ENCODE assay signal across 11 cellular contexts in the genomic region with DNA sequence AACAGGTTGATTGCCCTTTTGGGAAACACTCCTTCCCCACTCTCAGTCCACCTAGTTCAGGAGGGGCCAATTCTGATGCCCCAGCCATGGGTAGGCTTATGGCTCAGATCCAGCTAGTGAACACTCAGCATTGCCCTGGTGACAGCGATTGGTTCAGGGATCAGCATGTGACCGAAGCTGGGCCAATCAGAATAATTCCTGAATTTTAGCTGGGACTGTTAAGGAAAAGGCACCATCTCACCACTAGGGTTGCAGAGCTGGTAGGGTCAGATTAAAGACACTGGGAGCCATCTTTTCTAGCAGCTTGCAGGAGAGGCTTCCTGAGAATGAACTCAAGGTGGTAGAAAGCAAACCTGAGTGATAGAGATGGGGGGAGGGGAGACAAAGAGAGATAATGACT. TPM values are rescaled to one million over a fixed set of nuclear protein-coding genes. Genes with fewer than 3 reads are reported as not detected.
DNase-seq lines count a peak whose midpoint lies in the region; ATAC-seq and TF ChIP-seq lines count a peak whose summit lies in the region.
"Had no signal": no experiment of that assay in that cellular context is flagged by ENCODE, and none has a peak within 500 bp of the region (broad histone marks: within the 10 kb centered on the region; RNA-seq: fewer than 3 reads in every experiment).

No MANE protein-coding gene starts in this region.

- ATAC-seq in GM21737 (IDR thresholded peaks at IDR 0.05; ENCODE audit: unreplicated experiment) (no peak), T-cell (replicated peaks in 1 of 4) (no peak)
- ATAC-seq in naive thymus-derived CD8-positive, alpha-beta T cell = no peak

- POLR2A ChIA-PET in T-cell (lab: Charles Lee) = no interaction called here
- POLR2A ChIA-PET in naive thymus-derived CD8-positive, alpha-beta T cell (lab: Charles Lee) = no interaction called here

- no peak overlapping the region for H3K27ac Mint-ChIP-seq in T-cell
- H3K27ac Mint-ChIP-seq in naive thymus-derived CD8-positive, alpha-beta T cell = no peak overlapping the region

- peaks cover 0 to 4% (median 0%) of the 10 kb centered on the region in 3 donors for H3K9me3 Mint-ChIP-seq in T-cell
- H3K9me3 Mint-ChIP-seq in naive thymus-derived CD8-positive, alpha-beta T cell = no peaks in the 10 kb centered on the region

- no peaks in the 10 kb centered on the region for H3K4me1 Mint-ChIP-seq in T-cell
- no peaks in the 10 kb centered on the region for H3K4me1 Mint-ChIP-seq in naive thymus-derived CD8-positive, alpha-beta T cell

- H3K4me3 Mint-ChIP-seq in T-cell = no peak overlapping the region
- no peak overlapping the region for H3K4me3 Mint-ChIP-seq in naive thymus-derived CD8-positive, alpha-beta T cell

- H3K4me3 ChIP-seq in WI38 (ENCODE audit: low read depth, low read length) = no peak overlapping the region
- H3K4me3 ChIP-seq in kidney epithelial cell (ENCODE audit: low read depth, low read length) = no peak overlapping the region

- peaks cover 5% of the 10 kb centered on the region for H3K27me3 ChIP-seq in kidney epithelial cell (ENCODE audit: control insufficient read depth, insufficient read depth, low read length)

- TF ChIP-seq CTCF in WI38 (IDR thresholded peaks at IDR 0.05; ENCODE audit: low read depth, low read length) (0 out of 2 replicates have a peak, but pooled peaks have one; percentile 24), kidney epithelial cell (IDR thresholded peaks at IDR 0.05; ENCODE audit: insufficient read depth, low read length, poor library complexity, severe bottlenecking) (peak; percentile 10)

- H3K27me3 Mint-ChIP-seq in T-cell = peaks cover 12 to 19% of the 10 kb centered on the region in 2 donors
- H3K27me3 Mint-ChIP-seq in naive thymus-derived CD8-positive, alpha-beta T cell = peaks cover 4 to 12% (median 11%) of the 10 kb centered on the region in 5 donors

- CTCF ChIA-PET in T-cell (lab: Charles Lee) = no interaction called here

- DNase-seq in EL = peak; percentile 21
- peak; percentile 19 for DNase-seq in HuH-7 (ENCODE audit: low spot score)
- no peak for DNase-seq in kidney epithelial cell (ENCODE audit: low read depth)
- DNase-seq in ureter (ENCODE audit: low spot score) = no peak
- no peak for DNase-seq in T-cell
- DNase-seq in naive thymus-derived CD8-positive, alpha-beta T cell = no peak
- DNase-seq: islet precursor cell; NK-92 treated with Interleukin-12 subunit alpha and Interleukin-12 subunit beta, amount 100 ng/mL, for 24 hours; retina had no signal

- H3K36me3 ChIP-seq in kidney epithelial cell (ENCODE audit: control insufficient read depth, insufficient read depth, low read length) = no peaks in the 10 kb centered on the region

- no peaks in the 10 kb centered on the region for H3K36me3 Mint-ChIP-seq in T-cell
- H3K36me3 Mint-ChIP-seq in naive thymus-derived CD8-positive, alpha-beta T cell = no peaks in the 10 kb centered on the region

RNA-seq across cellular contexts. Expression of a gene that starts 44.4 kb away (rescaled TPM):
- total RNA-seq in kidney epithelial cell (not detected in 2 replicates), ureter (15.3 TPM), T-cell (not detected)
- not detected for total RNA-seq in naive thymus-derived CD8-positive, alpha-beta T cell
- not detected for polyA plus RNA-seq in naive thymus-derived CD8-positive, alpha-beta T cell

Comparison
In these comparisons a context has a peak if more than half of its experiments do, and no peak if none do; other contexts are left out.
1. DNase-seq: peak in EL (single experiment) and HuH-7 (single experiment); none in kidney epithelial cell (single experiment), ureter (single experiment), T-cell (0 of 34) and naive thymus-derived CD8-positive, alpha-beta T cell (0 of 10).
2. RNA of a gene that starts 44.4 kb away (total RNA-seq): 15.3 TPM in ureter (single experiment); not detected in T-cell, not detected in kidney epithelial cell and not detected in naive thymus-derived CD8-positive, alpha-beta T cell; every median in the first group is over 10 times any median in the second.